1 cellular context compared by ENCODE assay signal in genomic region chr4:10673817-10674369, GRCh38.
TF ChIP-seq lines count a peak whose summit lies in the region.

No MANE protein-coding gene starts in this region.

TF ChIP-seq in GM12878, 131 proteins besides CTCF, POLR2A, EP300 and RAD21 (continued from another document and continues in another):
- TF ChIP-seq MLLT1 (IDR thresholded peaks at IDR 0.05) (no peak), NR2C1 (IDR thresholded peaks at IDR 0.05) (no peak), BHLHE40 (IDR thresholded peaks at IDR 0.05; ENCODE audit: borderline replicate concordance in 1 of 2, low read depth in 2 of 2, low read length in 1 of 2) (peak; percentile 18 to 29; a peak in 2 of 4 replicates), MXI1 (IDR thresholded peaks at IDR 0.05; ENCODE audit: low read depth, low read length) (peak; percentile 48; the same call in 1 of the 2 replicates), USF2 (IDR thresholded peaks at IDR 0.05; ENCODE audit: borderline replicate concordance, low read depth, low read length) (no peak), E2F8 (IDR thresholded peaks at IDR 0.05; ENCODE audit: low read depth, partially characterized antibody) (no peak), HDAC2 (IDR thresholded peaks at IDR 0.05) (no peak), CEBPB (IDR thresholded peaks at IDR 0.05; ENCODE audit: borderline replicate concordance in 1 of 2, low read depth in 2 of 2, low read length in 2 of 2) (no peak), SIN3A (IDR thresholded peaks at IDR 0.05; ENCODE audit: low read depth, low read length) (no peak), KAT2A (conservative IDR thresholded peaks at IDR 0.05; ENCODE audit: control insufficient read depth, low read depth, low read length) (no peak), YBX1 (IDR thresholded peaks at IDR 0.05) (no peak), POLR2AphosphoS5 (IDR thresholded peaks at IDR 0.05; ENCODE audit: low read length) (peak; percentile 73), PML (IDR thresholded peaks at IDR 0.05; ENCODE audit: low read length) (no peak), ATF3 (IDR thresholded peaks at IDR 0.05; ENCODE audit: borderline replicate concordance, extremely low read depth, low read depth, low read length) (no peak), SIX5 (IDR thresholded peaks at IDR 0.05; ENCODE audit: low read depth, low read length, severe bottlenecking) (no peak), BRCA1 (IDR thresholded peaks at IDR 0.05; ENCODE audit: low read depth, low read length) (no peak), KDM1A (IDR thresholded peaks at IDR 0.05; ENCODE audit: borderline replicate concordance) (no peak), E2F4 (IDR thresholded peaks at IDR 0.05; ENCODE audit: low read depth, low read length) (no peak), ZBED1 (IDR thresholded peaks at IDR 0.05; ENCODE audit: borderline replicate concordance) (no peak), GABPA (IDR thresholded peaks at IDR 0.05; ENCODE audit: low read depth) (no peak), BACH1 (IDR thresholded peaks at IDR 0.05; ENCODE audit: borderline replicate concordance) (no peak), ZNF217 (IDR thresholded peaks at IDR 0.05) (no peak), CUX1 (IDR thresholded peaks at IDR 0.05; ENCODE audit: insufficient replicate concordance, low read depth, low read length) (no peak), BCLAF1 (IDR thresholded peaks at IDR 0.05) (no peak), ASH2L (IDR thresholded peaks at IDR 0.05; ENCODE audit: borderline replicate concordance, low read depth) (no peak), RELA (IDR thresholded peaks at IDR 0.05; ENCODE audit: borderline replicate concordance, partially characterized antibody) (no peak), ZBTB11 (CRISPR knock-in tag; IDR thresholded peaks at IDR 0.05) (no peak), ESRRA (IDR thresholded peaks at IDR 0.05; ENCODE audit: low read length) (no peak), IRF5 (IDR thresholded peaks at IDR 0.05; ENCODE audit: borderline replicate concordance) (no peak), ZBTB33 (IDR thresholded peaks at IDR 0.05) (no peak), IKZF1 (conservative IDR thresholded peaks at IDR 0.05) (peak; percentile 73), NBN (IDR thresholded peaks at IDR 0.05) (0 out of 2 replicates have a peak, but pooled peaks have one; percentile 19), SMAD1 (IDR thresholded peaks at IDR 0.05; ENCODE audit: low read depth, partially characterized antibody) (no peak), CHD2 (IDR thresholded peaks at IDR 0.05; ENCODE audit: borderline replicate concordance, low read depth, low read length) (no peak), RBBP5 (conservative IDR thresholded peaks at IDR 0.05) (no peak), LARP7 (IDR thresholded peaks at IDR 0.05) (no peak)
